ENCODE assay signal across 8 cellular contexts in genomic region chr22:30212363-30212995, GRCh38. TPM values are rescaled to one million over a fixed set of nuclear protein-coding genes. Genes with fewer than 3 reads are reported as not detected.
DNase-seq lines count a peak whose midpoint lies in the region; ATAC-seq and TF ChIP-seq lines count a peak whose summit lies in the region.

No MANE protein-coding gene starts in this region.

- intact Hi-C loops in sciatic nerve (cut with DNase I): no loop called here

- H3K27ac ChIP-seq in fibroblast of lung (ENCODE audit: insufficient read depth, low read length): peak overlapping the region; percentile 92

- no peaks in the 10 kb centered on the region for H4K20me1 ChIP-seq in fibroblast of lung (ENCODE audit: control insufficient read depth, extremely low read depth, insufficient read depth, low read length)

- no peak overlapping the region for H2AFZ ChIP-seq in fibroblast of lung (ENCODE audit: low read length)

- H3K4me2 ChIP-seq in fibroblast of lung (ENCODE audit: extremely low read depth, insufficient read depth, low read length): no peak overlapping the region

- DNase-seq in activated CD4-positive, CD25-positive, alpha-beta regulatory T cell (lab: John Stamatoyannopoulos, UW): no peak
- DNase-seq in fibroblast of lung (ENCODE audit: low read depth in 2 of 2) (peak; percentile 90 to 97), sciatic nerve (ENCODE audit: low spot score) (peak; percentile 80)

- H3K9ac ChIP-seq in fibroblast of lung (ENCODE audit: insufficient read depth, low read length): peak overlapping the region; percentile 26

- TF ChIP-seq CTCF in fibroblast of lung (conservative IDR thresholded peaks at IDR 0.05 in 1 of 2, IDR thresholded peaks at IDR 0.05 in 1 of 2; ENCODE audit: low read depth in 1 of 2, low read length in 2 of 2): peak in 1 of 2 donors; percentile 19

- H3K27me3 ChIP-seq in fibroblast of lung (ENCODE audit: control insufficient read depth, insufficient read depth, low read length): no peaks in the 10 kb centered on the region

- H3K4me1 ChIP-seq in fibroblast of lung (ENCODE audit: control insufficient read depth, extremely low read depth, insufficient read depth, low read length): peaks cover 28% of the 10 kb centered on the region

- H3K9me3 ChIP-seq in fibroblast of lung (ENCODE audit: control insufficient read depth, insufficient read depth, low read depth, low read length): no peaks in the 10 kb centered on the region

- H3K79me2 ChIP-seq in fibroblast of lung (ENCODE audit: control insufficient read depth, insufficient read depth, low read length): no peaks in the 10 kb centered on the region

- H3K4me3 ChIP-seq in fibroblast of lung (replicated peaks in 1 of 4; ENCODE audit: control extremely low read depth in 1 of 4, insufficient read depth in 1 of 4, low read depth in 3 of 4, low read length in 4 of 4): no peak overlapping the region

- no peaks in the 10 kb centered on the region for H3K36me3 ChIP-seq in fibroblast of lung (ENCODE audit: control insufficient read depth, insufficient read depth, low read length)

- ATAC-seq in activated CD4-positive, CD25-positive, alpha-beta regulatory T cell treated with anti-CD3 and anti-CD28 coated beads, Interleukin-2, amount 50 U/mL, for 24 hours: peak; percentile 28 to 41
- ATAC-seq in SK-N-SH treated with all-trans-retinoic acid at 6 μM for 48 hours (peak; percentile 12; the same call in 1 of the 3 replicates), sciatic nerve (peak; percentile 59), GM19328 (IDR thresholded peaks at IDR 0.05; ENCODE audit: unreplicated experiment) (no peak), GM21619 (IDR thresholded peaks at IDR 0.05; ENCODE audit: unreplicated experiment) (no peak), HG02981 (IDR thresholded peaks at IDR 0.05; ENCODE audit: unreplicated experiment) (no peak)

TF ChIP-seq in SK-N-SH treated with all-trans-retinoic acid at 6 μM for 48 hours, 23 proteins besides CTCF, POLR2A, EP300 and RAD21:
- TF ChIP-seq ISL1 (CRISPR knock-in tag; IDR thresholded peaks at IDR 0.05): peak; percentile 23; the same call in 1 of the 2 replicates
- no peak for TF ChIP-seq CSRNP3 (CRISPR knock-in tag; IDR thresholded peaks at IDR 0.05)

RNA-seq across cellular contexts. Expression of gene LIF, which starts 34.1 kb away (rescaled TPM):
- 3.6 and 11.2 TPM in 2 replicates for total RNA-seq in fibroblast of lung
- 4.5 and 19.6 TPM in 2 replicates for polyA plus RNA-seq in fibroblast of lung
- polyA plus RNA-seq in fibroblast of lung (2012): 7.1 and 25.1 TPM in 2 replicates
- 40.6 and 97.7 TPM in 2 replicates for polyA minus RNA-seq in fibroblast of lung (ENCODE audit: low replicate concordance)
- total RNA-seq in sciatic nerve: 3.2 TPM

RNA-seq across cellular contexts. Expression of gene OSM, which starts 54.2 kb away (rescaled TPM):
- not detected in 2 replicates for total RNA-seq in fibroblast of lung
- polyA plus RNA-seq in fibroblast of lung: not detected in 2 replicates
- polyA plus RNA-seq in fibroblast of lung (2012): not detected in 2 replicates
- polyA minus RNA-seq in fibroblast of lung (ENCODE audit: low replicate concordance): not detected in 2 replicates
- 6.4 TPM for total RNA-seq in sciatic nerve

Comparison
In these comparisons a context has a peak if more than half of its experiments do, and no peak if none do; other contexts are left out.
1. ATAC-seq: peak in activated CD4-positive, CD25-positive, alpha-beta regulatory T cell treated with anti-CD3 and anti-CD28 coated beads, Interleukin-2, amount 50 U/mL, for 24 hours (2 of 2), SK-N-SH treated with all-trans-retinoic acid at 6 μM for 48 hours (single experiment) and sciatic nerve (single experiment); none in GM19328 (single experiment), GM21619 (single experiment) and HG02981 (single experiment).
2. DNase-seq: peak in fibroblast of lung (2 of 2) and sciatic nerve (single experiment); none in activated CD4-positive, CD25-positive, alpha-beta regulatory T cell (0 of 4).